In genomic region chr2:109368798-109369197, GRCh38 we compare ENCODE assay signal across 19 cellular contexts.
DNase-seq lines count a peak whose midpoint lies in the region; ATAC-seq and TF ChIP-seq lines count a peak whose summit lies in the region.
"Had no signal": no experiment of that assay in that cellular context is flagged by ENCODE, and none has a peak within 500 bp of the region (broad histone marks: within the 10 kb centered on the region; RNA-seq: fewer than 3 reads in every experiment).

No MANE protein-coding gene starts in this region.

- CTCF ChIA-PET in PC-3 (lab: Charles Lee): no interaction called here

- H3K4me1 Mint-ChIP-seq in type B pancreatic cell (ENCODE audit: unreplicated experiment): peaks cover 29% of the 10 kb centered on the region

- H3K36me3 ChIP-seq in Peyer's patch (no peaks in the 10 kb centered on the region), PC-3 (ENCODE audit: low read depth, low read length) (no peaks in the 10 kb centered on the region)

- TF ChIP-seq POLR2A in Peyer's patch (IDR thresholded peaks at IDR 0.05): no peak

- no peaks in the 10 kb centered on the region for H3K9me3 Mint-ChIP-seq in type B pancreatic cell
- H3K9me3 Mint-ChIP-seq: CD8-positive, alpha-beta T cell had no signal

- DNase-seq in activated CD4-positive, CD25-positive, alpha-beta regulatory T cell treated with anti-CD3 and anti-CD28 coated beads, Interleukin-2, amount 50 U/mL, for 72 hours: peak; percentile 9
- no peak for DNase-seq in activated CD4-positive, CD25-positive, alpha-beta regulatory T cell (lab: John Stamatoyannopoulos, UW)
- peak in 2 of 3 donors; percentile 2 to 31 for DNase-seq in Peyer's patch
- DNase-seq in islet precursor cell: peak; percentile 39
- peak; percentile 39 for DNase-seq in type B pancreatic cell (ENCODE audit: extremely low spot score, unreplicated experiment)
- no peak for DNase-seq in kidney tubule cell (ENCODE audit: low spot score)
- DNase-seq in NCI-H128 (lab: John Stamatoyannopoulos, UW; ENCODE audit: unreplicated experiment): no peak
- no peak for DNase-seq in PC-3
- DNase-seq: DND-41, GOT3, NCI-H1092, NCI-H1694, NCI-H446, NCI-H748 treated with DMSO at 0.1 percent for 48 hours, SIG-M5 had no signal

- intact Hi-C loops in PC-3 (cut with micrococcal nuclease): no loop called here

- no peaks in the 10 kb centered on the region; the same call in 1 of the 2 replicates for H3K79me2 ChIP-seq in PC-3 (ENCODE audit: low read length)

- H3F3A ChIP-seq in PC-3 (ENCODE audit: low read length, unreplicated experiment): no peaks in the 10 kb centered on the region

- H3K9me3 ChIP-seq in Peyer's patch (no peaks in the 10 kb centered on the region), PC-3 (ENCODE audit: low read length) (no peaks in the 10 kb centered on the region)

- no peaks in the 10 kb centered on the region for H4K20me1 ChIP-seq in PC-3 (ENCODE audit: low read length)

- no peaks in the 10 kb centered on the region for H3K27me3 ChIP-seq in Peyer's patch
- H3K27me3 ChIP-seq in PC-3 (ENCODE audit: low read length): no peaks in the 10 kb centered on the region

- H3K27me3 Mint-ChIP-seq in type B pancreatic cell: peaks cover 3% of the 10 kb centered on the region

- no peak overlapping the region for H3K4me3 ChIP-seq in Peyer's patch
- H3K4me3 ChIP-seq in PC-3 (ENCODE audit: low read length): no peak overlapping the region

- H3K27ac ChIP-seq in Peyer's patch: no peak overlapping the region
- H3K27ac ChIP-seq in PC-3 (ENCODE audit: low read length): no peak overlapping the region
- H3K27ac ChIP-seq: 22Rv1, KMS-11 had no signal

- no peak overlapping the region for H3K4me2 ChIP-seq in PC-3 (ENCODE audit: low read length)
- H3K4me2 ChIP-seq: KMS-11 had no signal

- ATAC-seq in PC-3: no peak
- ATAC-seq: CD8-positive, alpha-beta T cell; Panc1 had no signal

- H3K27ac Mint-ChIP-seq in type B pancreatic cell: no peak overlapping the region
- H3K27ac Mint-ChIP-seq: CD8-positive, alpha-beta T cell had no signal

- H3K4me1 ChIP-seq in Peyer's patch: no peaks in the 10 kb centered on the region
- no peaks in the 10 kb centered on the region for H3K4me1 ChIP-seq in PC-3 (ENCODE audit: insufficient read depth, low read length)

- no peaks in the 10 kb centered on the region for H3K36me3 Mint-ChIP-seq in type B pancreatic cell

- TF ChIP-seq CTCF in Peyer's patch (IDR thresholded peaks at IDR 0.05): no peak
- no peak for TF ChIP-seq CTCF in type B pancreatic cell (conservative IDR thresholded peaks at IDR 0.05)
- no peak for TF ChIP-seq CTCF in PC-3 (conservative IDR thresholded peaks at IDR 0.05; ENCODE audit: low read depth, low read length)

- no TSS peak for BruUV-seq in PC-3 (replicated peaks; lab: Mats Ljungman, UMichigan)

- H3K4me3 Mint-ChIP-seq in type B pancreatic cell: no peak overlapping the region
- H3K4me3 Mint-ChIP-seq: CD8-positive, alpha-beta T cell had no signal

- no peak overlapping the region for H2AFZ ChIP-seq in PC-3 (ENCODE audit: low read length)

- H3K9me2 ChIP-seq in PC-3 (replicated peaks; ENCODE audit: low read length): no peaks in the 10 kb centered on the region

- no peak overlapping the region for H3K9ac ChIP-seq in PC-3 (ENCODE audit: low read length)
- H3K9ac ChIP-seq: KMS-11 had no signal

- POLR2A ChIA-PET in PC-3 (lab: Charles Lee; ENCODE audit: unreplicated experiment): no interaction called here

Comparison
In these comparisons a context has a peak if more than half of its experiments do, and no peak if none do; other contexts are left out.
1. DNase-seq: peak in activated CD4-positive, CD25-positive, alpha-beta regulatory T cell treated with anti-CD3 and anti-CD28 coated beads, Interleukin-2, amount 50 U/mL, for 72 hours (single experiment), Peyer's patch (2 of 3), islet precursor cell (single experiment) and type B pancreatic cell (single experiment); none in activated CD4-positive, CD25-positive, alpha-beta regulatory T cell (0 of 4), kidney tubule cell (single experiment), NCI-H128 (single experiment) and PC-3 (single experiment).